Comparison of ENCODE assay signal across 8 cellular contexts in the genomic region with DNA sequence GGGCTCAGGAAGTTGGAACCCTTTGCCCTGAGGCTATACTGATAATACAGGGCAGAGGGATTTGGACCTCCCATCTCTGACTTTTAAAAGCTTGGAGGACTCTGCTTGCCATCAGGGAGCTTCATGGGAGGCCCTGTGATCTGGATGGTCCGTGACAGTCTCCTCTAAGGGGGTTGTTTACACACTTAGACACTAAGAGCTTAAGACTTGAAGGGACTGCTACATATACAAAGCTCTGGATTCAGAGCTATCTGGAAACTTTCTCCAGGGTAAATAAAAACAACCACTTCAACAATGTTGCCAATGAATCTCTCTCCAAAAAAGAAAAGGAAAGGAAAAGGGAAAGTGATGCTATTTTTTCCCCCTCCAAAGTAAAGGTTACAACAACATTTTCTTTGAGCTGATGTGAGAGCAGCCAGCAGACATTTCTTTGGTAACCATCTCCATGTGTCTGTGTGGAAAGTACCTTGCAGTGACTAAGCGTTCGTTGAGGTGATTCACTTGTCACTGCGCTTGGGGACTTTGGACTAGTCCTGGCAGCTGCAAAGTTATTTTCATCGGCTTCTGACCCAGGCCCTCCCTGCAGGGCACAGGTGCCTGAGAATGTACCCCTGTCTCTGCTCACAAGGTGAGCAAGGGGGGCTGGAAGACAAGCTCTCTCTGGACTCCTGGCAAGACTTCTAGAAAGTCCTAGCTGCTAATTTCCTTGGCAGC.
A peak's percentile ranks its signal among the peaks of the same experiment; 100 is the strongest.
DNase-seq lines count a peak whose midpoint lies in the region; ATAC-seq, FAIRE-seq and TF ChIP-seq lines count a peak whose summit lies in the region.

No MANE protein-coding gene starts in this region.

- H3K27ac Mint-ChIP-seq in dendritic cell treated with granulocyte-macrophage colony-stimulating factor and Interleukin-4, amounts not matched to agents 40 ng/mL and 50 ng/mL, for 4 days, result peak overlapping the region; percentile 86
- H3K27ac Mint-ChIP-seq in endothelial cell (ENCODE audit: unreplicated experiment), result no peak overlapping the region

- H3K4me1 ChIP-seq in pancreas, result peaks cover 0 to 18% (median 0%) of the 10 kb centered on the region in 3 donors

- no peaks in the 10 kb centered on the region for H3K9me3 Mint-ChIP-seq in dendritic cell treated with granulocyte-macrophage colony-stimulating factor and Interleukin-4, amounts not matched to agents 40 ng/mL and 50 ng/mL, for 4 days
- no peaks in the 10 kb centered on the region for H3K9me3 Mint-ChIP-seq in endothelial cell (ENCODE audit: unreplicated experiment)

- no peaks in the 10 kb centered on the region for H3K36me3 ChIP-seq in pancreas

- no peak overlapping the region for H3K4me3 Mint-ChIP-seq in dendritic cell treated with granulocyte-macrophage colony-stimulating factor and Interleukin-4, amounts not matched to agents 40 ng/mL and 50 ng/mL, for 4 days
- H3K4me3 Mint-ChIP-seq in endothelial cell (ENCODE audit: unreplicated experiment), result no peak overlapping the region

- WGBS in pancreas, 2 donors, result 36 to 48% methylated on average over 5 of the region's 5 CpGs

- peak; percentile 37 for FAIRE-seq in pancreas (lab: Jason Lieb, UNC)

- CTCF ChIA-PET in AG04450 (lab: Charles Lee), result interaction anchor here (0.8 kb wide), 1 partner anchor 264 kb away, joined by 3 read pairs; no protein-coding TSS in a partner anchor

- H3K4me3 ChIP-seq in AG04450 (ENCODE audit: low read depth, low read length) (no peak overlapping the region), pancreas (no peak overlapping the region)

- H3K27me3 ChIP-seq in AG04450 (ENCODE audit: control insufficient read depth, insufficient read depth, low read length), result no peaks in the 10 kb centered on the region
- H3K27me3 ChIP-seq in pancreas, result no peaks in the 10 kb centered on the region

- POLR2A ChIA-PET in AG04450 (lab: Yijun Ruan, JAX), result interaction anchor here (0.5 to 1.7 kb wide), 3 partner anchors 17 to 262 kb away, joined by 4 to 5 read pairs (median 5); a partner anchor contains a TSS

- TF ChIP-seq CTCF in AG04450 (IDR thresholded peaks at IDR 0.05; ENCODE audit: low read depth, low read length) (no peak), pancreas (IDR thresholded peaks at IDR 0.05) (no peak), endothelial cell (IDR thresholded peaks at IDR 0.05; ENCODE audit: unreplicated experiment) (no peak)

- no peaks in the 10 kb centered on the region for H3K36me3 Mint-ChIP-seq in dendritic cell treated with granulocyte-macrophage colony-stimulating factor and Interleukin-4, amounts not matched to agents 40 ng/mL and 50 ng/mL, for 4 days (ENCODE audit: low read depth)
- H3K36me3 Mint-ChIP-seq in endothelial cell (ENCODE audit: low read depth, unreplicated experiment), result no peaks in the 10 kb centered on the region

- H3K4me1 Mint-ChIP-seq in dendritic cell treated with granulocyte-macrophage colony-stimulating factor and Interleukin-4, amounts not matched to agents 40 ng/mL and 50 ng/mL, for 4 days (ENCODE audit: low read depth), result peaks cover 60% of the 10 kb centered on the region
- H3K4me1 Mint-ChIP-seq in endothelial cell (ENCODE audit: unreplicated experiment), result peaks cover 7% of the 10 kb centered on the region

- intact Hi-C loops in dendritic cell treated with granulocyte-macrophage colony-stimulating factor and Interleukin-4, amounts not matched to agents 40 ng/mL and 50 ng/mL, for 4 days (cut with micrococcal nuclease), result no loop called here
- intact Hi-C loops in pancreas (cut with DNase I), result no loop called here

- H3K27ac ChIP-seq in AG04450 (ENCODE audit: low read depth, low read length), result peak overlapping the region; percentile 54
- peak overlapping the region in 2 of 4 donors; percentile 76 to 80 for H3K27ac ChIP-seq in pancreas

- H3K9me3 ChIP-seq in AG04450 (ENCODE audit: control insufficient read depth, insufficient read depth, low read length), result no peaks in the 10 kb centered on the region
- no peaks in the 10 kb centered on the region for H3K9me3 ChIP-seq in pancreas

- DNase-seq in AG04450 (ENCODE audit: low read depth, low spot score) (no peak), pancreas (peak in 2 of 6 donors; percentile 25 to 34), endothelial cell (ENCODE audit: low spot score) (no peak), NCI-H1048 (lab: John Stamatoyannopoulos, UW) (no peak)
- DNase-seq in effector CD4-positive, alpha-beta T cell, result no peak

- no peaks in the 10 kb centered on the region for H3K27me3 Mint-ChIP-seq in dendritic cell treated with granulocyte-macrophage colony-stimulating factor and Interleukin-4, amounts not matched to agents 40 ng/mL and 50 ng/mL, for 4 days
- H3K27me3 Mint-ChIP-seq in endothelial cell (ENCODE audit: unreplicated experiment), result peaks cover 3% of the 10 kb centered on the region

- ATAC-seq in GM19397 (IDR thresholded peaks at IDR 0.05; ENCODE audit: unreplicated experiment) (peak; percentile 78), HG03565 (IDR thresholded peaks at IDR 0.05; ENCODE audit: unreplicated experiment) (peak; percentile 85), pancreas (peak in 3 of 4 donors; percentile 55 to 75 (median 73))
